Comparison of ENCODE assay signal across 37 cellular contexts in the genomic region with DNA sequence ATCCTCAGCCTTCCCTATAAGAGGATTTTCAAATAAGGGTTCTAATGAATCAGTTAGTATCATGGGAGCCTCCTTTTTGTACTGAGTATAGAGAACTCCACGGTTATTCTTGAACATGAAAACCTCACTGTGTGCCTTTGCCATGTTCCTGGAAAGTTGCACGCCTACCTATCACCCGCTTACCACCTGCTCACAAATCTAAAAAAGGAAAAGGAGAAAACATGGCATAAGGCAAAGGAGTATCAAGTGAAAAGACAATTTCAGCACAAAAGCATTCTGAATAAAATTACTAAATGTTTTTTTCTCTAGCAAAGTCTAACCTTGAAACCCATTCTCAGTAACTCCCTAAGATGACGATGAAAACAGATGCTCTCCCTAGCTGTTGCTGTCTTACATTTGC.
"Had no signal": no experiment of that assay in that cellular context is flagged by ENCODE, and none has a peak within 500 bp of the region (broad histone marks: within the 10 kb centered on the region; RNA-seq: fewer than 3 reads in every experiment).

No MANE protein-coding gene starts in this region.

- H3K4me1 ChIP-seq: adrenal gland, ascending aorta, body of pancreas, breast epithelium had no signal

- H3K9me3 ChIP-seq: adrenal gland, ascending aorta, body of pancreas, breast epithelium had no signal

- H3K27me3 ChIP-seq: adrenal gland, ascending aorta, body of pancreas, brain microvascular endothelial cell, breast epithelium, cardiac muscle cell had no signal

- ATAC-seq: activated naive CD4-positive, alpha-beta T cell treated with anti-CD3 and anti-CD28 coated beads, Interleukin-2, amount 50 U/mL, for 72 hours; activated naive CD8-positive, alpha-beta T cell treated with anti-CD3 and anti-CD28 coated beads, Interleukin-2, amount 50 U/mL, for 24 hours; activated T-cell treated with anti-CD3 and anti-CD28 coated beads, Interleukin-2, amount 50 U/mL, for 4 hours; activated T-cell treated with anti-CD3 and anti-CD28 coated beads, Interleukin-2, amount 50 U/mL, for 72 hours; activated T-helper 17 cell treated with anti-CD3 and anti-CD28 coated beads, Interleukin-2, amount 50 U/mL, for 72 hours; body of pancreas had no signal

- H3K36me3 Mint-ChIP-seq: activated naive CD4-positive, alpha-beta T cell treated with anti-CD3 and anti-CD28 coated beads, Interleukin-2, amount 10 ng/mL, durations not matched to agents 7 days and 5 days; activated naive CD4-positive, alpha-beta T cell treated with anti-CD3 and anti-CD28 coated beads, Interleukin-2, amount 50 U/mL, for 24 hours; activated naive CD4-positive, alpha-beta T cell treated with anti-CD3 and anti-CD28 coated beads, Interleukin-2, amount 50 U/mL, for 72 hours; activated naive CD8-positive, alpha-beta T cell; activated naive CD8-positive, alpha-beta T cell treated with anti-CD3 and anti-CD28 coated beads for 36 hours; activated naive CD8-positive, alpha-beta T cell treated with anti-CD3 and anti-CD28 coated beads, Interleukin-2, amount 10 ng/mL, durations not matched to agents 7 days and 5 days; brain had no signal

- FAIRE-seq: astrocyte, bronchial epithelial cell had no signal

- H3K4me3 ChIP-seq: adrenal gland, ascending aorta, body of pancreas, breast epithelium, cardiac muscle cell had no signal

- H3K27ac ChIP-seq: adrenal gland, ascending aorta, body of pancreas, brain microvascular endothelial cell, breast epithelium, cardiac muscle cell had no signal

- H3K4me3 Mint-ChIP-seq: activated naive CD4-positive, alpha-beta T cell treated with anti-CD3 and anti-CD28 coated beads for 36 hours; activated naive CD4-positive, alpha-beta T cell treated with anti-CD3 and anti-CD28 coated beads, Interleukin-2, amount 10 ng/mL, durations not matched to agents 7 days and 5 days; activated naive CD4-positive, alpha-beta T cell treated with anti-CD3 and anti-CD28 coated beads, Interleukin-2, amount 50 U/mL, for 24 hours; activated naive CD8-positive, alpha-beta T cell; activated naive CD8-positive, alpha-beta T cell treated with anti-CD3 and anti-CD28 coated beads for 36 hours; activated naive CD8-positive, alpha-beta T cell treated with anti-CD3 and anti-CD28 coated beads, Interleukin-2, amount 10 ng/mL, durations not matched to agents 7 days and 5 days; activated naive CD8-positive, alpha-beta T cell treated with anti-CD3 and anti-CD28 coated beads, Interleukin-2, amount 50 U/mL, for 24 hours; activated T-cell treated with anti-CD3 and anti-CD28 coated beads, Interleukin-2, amount 50 U/mL, for 24 hours; activated T-cell treated with anti-CD3 and anti-CD28 coated beads, Interleukin-2, amount 50 U/mL, for 4 hours; activated T-cell treated with anti-CD3 and anti-CD28 coated beads, Interleukin-2, amount 50 U/mL, for 72 hours; activated T-helper 1 cell treated with anti-CD3 and anti-CD28 coated beads, Interleukin-12 subunit alpha, Interleukin-12 subunit beta, Interleukin-2, Interleukin-4 antibody, amounts not matched to agents 30 ng/mL and 10 ng/mL and 1 ng/mL, durations not matched to agents 14 hours and 24 hours and 36 hours; activated T-helper 17 cell treated with anti-CD3 and anti-CD28 coated beads, Interleukin-2, amount 50 U/mL, for 72 hours; brain; central memory CD8-positive, alpha-beta T cell had no signal

- H3K27ac Mint-ChIP-seq: activated naive CD4-positive, alpha-beta T cell treated with anti-CD3 and anti-CD28 coated beads for 36 hours; activated naive CD4-positive, alpha-beta T cell treated with anti-CD3 and anti-CD28 coated beads, Interleukin-2, amount 10 ng/mL, durations not matched to agents 7 days and 5 days; activated naive CD4-positive, alpha-beta T cell treated with anti-CD3 and anti-CD28 coated beads, Interleukin-2, amount 50 U/mL, for 24 hours; activated naive CD4-positive, alpha-beta T cell treated with anti-CD3 and anti-CD28 coated beads, Interleukin-2, amount 50 U/mL, for 72 hours; activated naive CD8-positive, alpha-beta T cell; activated naive CD8-positive, alpha-beta T cell treated with anti-CD3 and anti-CD28 coated beads for 36 hours; activated naive CD8-positive, alpha-beta T cell treated with anti-CD3 and anti-CD28 coated beads, Interleukin-2, amount 10 ng/mL, durations not matched to agents 7 days and 5 days; activated naive CD8-positive, alpha-beta T cell treated with anti-CD3 and anti-CD28 coated beads, Interleukin-2, amount 50 U/mL, for 24 hours; activated T-cell treated with anti-CD3 and anti-CD28 coated beads, Interleukin-2, amount 50 U/mL, for 24 hours; activated T-cell treated with anti-CD3 and anti-CD28 coated beads, Interleukin-2, amount 50 U/mL, for 72 hours; activated T-helper 1 cell treated with anti-CD3 and anti-CD28 coated beads, Interleukin-12 subunit alpha, Interleukin-12 subunit beta, Interleukin-2, Interleukin-4 antibody, amounts not matched to agents 30 ng/mL and 10 ng/mL and 1 ng/mL, durations not matched to agents 14 hours and 24 hours and 36 hours; activated T-helper 17 cell treated with anti-CD3 and anti-CD28 coated beads, Interleukin-2, amount 50 U/mL, for 72 hours; activated T-helper 2 cell treated with anti-CD3 and anti-CD28 coated beads, Interferon-gamma antibody, Interleukin-2, Interleukin-4, amounts not matched to agents 10 μg/mL and 5 μg/mL and 100 μg/mL, durations not matched to agents 14 hours and 24 hours and 36 hours; brain had no signal

- H3K27me3 Mint-ChIP-seq: activated naive CD4-positive, alpha-beta T cell treated with anti-CD3 and anti-CD28 coated beads, Interleukin-2, amount 10 ng/mL, durations not matched to agents 7 days and 5 days; activated naive CD4-positive, alpha-beta T cell treated with anti-CD3 and anti-CD28 coated beads, Interleukin-2, amount 50 U/mL, for 24 hours; activated naive CD8-positive, alpha-beta T cell; activated naive CD8-positive, alpha-beta T cell treated with anti-CD3 and anti-CD28 coated beads for 36 hours; activated naive CD8-positive, alpha-beta T cell treated with anti-CD3 and anti-CD28 coated beads, Interleukin-2, amount 10 ng/mL, durations not matched to agents 7 days and 5 days; activated naive CD8-positive, alpha-beta T cell treated with anti-CD3 and anti-CD28 coated beads, Interleukin-2, amount 50 U/mL, for 24 hours; activated T-cell treated with anti-CD3 and anti-CD28 coated beads, Interleukin-2, amount 50 U/mL, for 24 hours; activated T-helper 17 cell treated with anti-CD3 and anti-CD28 coated beads, Interleukin-2, amount 50 U/mL, for 72 hours; central memory CD8-positive, alpha-beta T cell had no signal

- H3K36me3 ChIP-seq: adrenal gland, ascending aorta, brain microvascular endothelial cell, breast epithelium, cardiac muscle cell had no signal

- DNase-seq: activated effector memory CD4-positive, alpha-beta T cell treated with anti-CD3 and anti-CD28 coated beads, Interleukin-2, amount 50 U/mL, for 16 hours; activated effector memory CD4-positive, alpha-beta T cell treated with Interleukin-2 at 50 U/mL for 16 hours; activated gamma-delta T cell; activated gamma-delta T cell treated with Interleukin-2 at 50 U/mL for 16 hours; activated naive CD4-positive, alpha-beta T cell; activated naive CD4-positive, alpha-beta T cell treated with anti-CD3 and anti-CD28 coated beads for 36 hours; activated naive CD4-positive, alpha-beta T cell treated with anti-CD3 and anti-CD28 coated beads, Interleukin-2, amount 10 ng/mL, durations not matched to agents 7 days and 5 days; activated naive CD4-positive, alpha-beta T cell treated with anti-CD3 and anti-CD28 coated beads, Interleukin-2, amount 50 U/mL, for 16 hours; activated naive CD4-positive, alpha-beta T cell treated with Interleukin-2 at 50 U/mL for 16 hours; activated naive CD8-positive, alpha-beta T cell treated with anti-CD3 and anti-CD28 coated beads for 36 hours; activated naive CD8-positive, alpha-beta T cell treated with anti-CD3 and anti-CD28 coated beads, Interleukin-2, amount 10 ng/mL, durations not matched to agents 7 days and 5 days; activated naive CD8-positive, alpha-beta T cell treated with anti-CD3 and anti-CD28 coated beads, Interleukin-2, amount 50 U/mL, for 24 hours; activated T-cell treated with anti-CD3 and anti-CD28 coated beads, Interleukin-2, amount 50 U/mL, for 1 hour; activated T-cell treated with anti-CD3 and anti-CD28 coated beads, Interleukin-2, amount 50 U/mL, for 24 hours; activated T-cell treated with anti-CD3 and anti-CD28 coated beads, Interleukin-2, amount 50 U/mL, for 4 hours; activated T-cell treated with anti-CD3 and anti-CD28 coated beads, Interleukin-2, amount 50 U/mL, for 48 hours; activated T-cell treated with anti-CD3 and anti-CD28 coated beads, Interleukin-2, amount 50 U/mL, for 72 hours; adrenal gland; amniotic stem cell; aorta; body of pancreas; brain microvascular endothelial cell; central memory CD4-positive, alpha-beta T cell; cerebellar nuclear complex had no signal

- H3K9me3 Mint-ChIP-seq: activated naive CD4-positive, alpha-beta T cell treated with anti-CD3 and anti-CD28 coated beads, Interleukin-2, amount 10 ng/mL, durations not matched to agents 7 days and 5 days; activated T-helper 1 cell treated with anti-CD3 and anti-CD28 coated beads, Interleukin-12 subunit alpha, Interleukin-12 subunit beta, Interleukin-2, Interleukin-4 antibody, amounts not matched to agents 30 ng/mL and 10 ng/mL and 1 ng/mL, durations not matched to agents 14 hours and 24 hours and 36 hours had no signal

- H3K4me1 Mint-ChIP-seq: activated naive CD4-positive, alpha-beta T cell treated with anti-CD3 and anti-CD28 coated beads, Interleukin-2, amount 10 ng/mL, durations not matched to agents 7 days and 5 days; activated naive CD4-positive, alpha-beta T cell treated with anti-CD3 and anti-CD28 coated beads, Interleukin-2, amount 50 U/mL, for 24 hours; activated naive CD8-positive, alpha-beta T cell treated with anti-CD3 and anti-CD28 coated beads for 36 hours; activated naive CD8-positive, alpha-beta T cell treated with anti-CD3 and anti-CD28 coated beads, Interleukin-2, amount 10 ng/mL, durations not matched to agents 7 days and 5 days; activated naive CD8-positive, alpha-beta T cell treated with anti-CD3 and anti-CD28 coated beads, Interleukin-2, amount 50 U/mL, for 24 hours; activated T-helper 17 cell treated with anti-CD3 and anti-CD28 coated beads, Interleukin-2, amount 50 U/mL, for 72 hours; brain; central memory CD8-positive, alpha-beta T cell had no signal
